ENCODE assay signal across 8 cellular contexts in genomic region chr2:176490061-176490861, GRCh38.
A peak's percentile ranks its signal among the peaks of the same experiment; 100 is the strongest.
DNase-seq lines count a peak whose midpoint lies in the region; ATAC-seq, FAIRE-seq and TF ChIP-seq lines count a peak whose summit lies in the region.

No MANE protein-coding gene starts in this region.

- no peak overlapping the region for H2AK5ac ChIP-seq in H1 (ENCODE audit: low read depth, low read length)

- no peak overlapping the region for H3K4ac ChIP-seq in H1 (replicated peaks; ENCODE audit: insufficient read length, low read depth, low read length)

- peak overlapping the region; percentile 13 for H4K5ac ChIP-seq in H1 (ENCODE audit: insufficient read length, low read depth, low read length)

- peak overlapping the region; percentile 82 for H4K91ac ChIP-seq in H1 (replicated peaks; ENCODE audit: insufficient read length, low read length)

- peak overlapping the region; percentile 75; the same call in 1 of the 2 replicates for H4K8ac ChIP-seq in H1 (ENCODE audit: extremely low read depth, insufficient read depth, low read length)

- peak overlapping the region; percentile 77; the same call in 1 of the 2 replicates for H2BK12ac ChIP-seq in H1 (ENCODE audit: low read depth, low read length)

- H3K9ac ChIP-seq in HUES6 (ENCODE audit: low read length): no peak overlapping the region
- H3K9ac ChIP-seq in H1 (replicated peaks in 1 of 4; ENCODE audit: extremely low read depth in 1 of 4, low read depth in 3 of 4, low read length in 3 of 4): peak overlapping the region in 2 of 4 experiments; percentile 15 to 47; a peak in 2 of 7 replicates

- DNase-seq in H1 (ENCODE audit: low read depth in 1 of 2, low spot score in 2 of 2) (peak; percentile 43 to 79), left kidney (ENCODE audit: low read depth, low spot score) (peak; percentile 89), NOMO-1 (lab: John Stamatoyannopoulos, UW; ENCODE audit: unreplicated experiment in 2 of 2) (no peak)

- H3K23me2 ChIP-seq in H1 (ENCODE audit: low read depth, low read length): no peaks in the 10 kb centered on the region; the same call in 1 of the 2 replicates

- H3K9me3 ChIP-seq in HUES6 (ENCODE audit: control insufficient read depth, insufficient read depth, low read depth, low read length) (no peaks in the 10 kb centered on the region), H1 (ENCODE audit: insufficient read depth in 2 of 2, low read depth in 1 of 2, low read length in 1 of 2) (no peaks in the 10 kb centered on the region)

- H4K20me1 ChIP-seq in H1 (replicated peaks in 1 of 2; ENCODE audit: control insufficient read depth in 1 of 2, insufficient read depth in 2 of 2, low read length in 2 of 2): no peaks in the 10 kb centered on the region

- H3K79me1 ChIP-seq in H1 (ENCODE audit: low read depth, low read length): no peaks in the 10 kb centered on the region

- no peak for FAIRE-seq in H1 (lab: Jason Lieb, UNC)

- H3K27ac ChIP-seq in HUES6 (ENCODE audit: low read depth, low read length) (no peak overlapping the region), H1 (ENCODE audit: low read depth, low read length) (no peak overlapping the region), temporal lobe (ENCODE audit: low read depth, low read length) (peak overlapping the region; percentile 44)

- CTCF ChIA-PET in H1 (lab: Charles Lee; ENCODE audit: partially characterized antibody): interaction anchor here (0.7 to 2.4 kb wide), 13 partner anchors 9 to 671 kb away, joined by 3 to 14 read pairs (median 3); no protein-coding TSS in a partner anchor

- no peak overlapping the region for H3K14ac ChIP-seq in H1 (ENCODE audit: insufficient read length)

- H3K4me3 ChIP-seq in HUES6 (ENCODE audit: low read depth, low read length): peak overlapping the region; percentile 10; the same call in 1 of the 2 replicates
- peak overlapping the region; percentile 10 to 51 (median 34); a peak in 7 of 8 replicates for H3K4me3 ChIP-seq in H1 (ENCODE audit: extremely low read depth in 1 of 4, insufficient read depth in 2 of 4, low read depth in 3 of 4, low read length in 4 of 4)

- no peak for ATAC-seq in GM19351 (IDR thresholded peaks at IDR 0.05; ENCODE audit: unreplicated experiment)
- ATAC-seq in GM19455 (IDR thresholded peaks at IDR 0.05; ENCODE audit: unreplicated experiment): no peak
- no peak for ATAC-seq in HG02870 (IDR thresholded peaks at IDR 0.05; ENCODE audit: unreplicated experiment)

- H3K23ac ChIP-seq in H1 (ENCODE audit: insufficient read length): no peak overlapping the region

- no peak overlapping the region; the same call in 1 of the 2 replicates for H2BK20ac ChIP-seq in H1 (ENCODE audit: low read length)

- peak overlapping the region; percentile 93 for H3K18ac ChIP-seq in H1 (ENCODE audit: extremely low read depth, low read length)

- H3K56ac ChIP-seq in H1 (replicated peaks; ENCODE audit: insufficient read length, low read depth, low read length): no peak overlapping the region

- POLR2A ChIA-PET in H1 (lab: Charles Lee; ENCODE audit: partially characterized antibody): interaction anchor here (1.0 to 1.5 kb wide), 3 partner anchors 9 to 152 kb away, joined by 3 to 6 read pairs (median 4); no protein-coding TSS in a partner anchor

- peak in 1 of 2 experiments; percentile 66; a peak in 2 of 3 replicates for TF ChIP-seq POLR2A in H1 (IDR thresholded peaks at IDR 0.05; ENCODE audit: control extremely low read depth in 1 of 2, low read depth in 2 of 2, low read length in 2 of 2)

- 10% methylated on average over 42 of the region's 47 CpGs; no CpG with 5 or more reads in 1 of the 2 experiments for WGBS in H1 (ENCODE audit: extremely low coverage in 1 of 2, insufficient coverage in 1 of 2, insufficient read length in 1 of 2, insufficient replicate concordance in 2 of 2, low coverage in 1 of 2, low lambda C conversion rate in 2 of 2, missing lambda C conversion rate in 1 of 2), 2 experiments

- 0 out of 2 replicates have a peak overlapping the region, but pooled peaks have one; percentile 26 for H2BK5ac ChIP-seq in H1 (ENCODE audit: low read depth, low read length)

- H3K4me1 ChIP-seq in HUES6 (ENCODE audit: control insufficient read depth, insufficient read depth, low read length) (peaks cover 8% of the 10 kb centered on the region; the same call in 1 of the 2 replicates), H1 (replicated peaks in 1 of 4; ENCODE audit: control insufficient read depth in 3 of 4, insufficient read depth in 4 of 4, low read length in 3 of 4) (peaks cover 0 to 19% (median 11%) of the 10 kb centered on the region in 4 experiments)

- no peak for TF ChIP-seq CTCF in H1 (IDR thresholded peaks at IDR 0.05; ENCODE audit: control extremely low read depth in 1 of 3, insufficient read depth in 1 of 3, low read depth in 1 of 3, low read length in 3 of 3)

- H3K27me3 ChIP-seq in HUES6 (ENCODE audit: control insufficient read depth, insufficient read depth, low read length) (peaks cover 31% of the 10 kb centered on the region), H1 (replicated peaks in 1 of 4; ENCODE audit: control insufficient read depth in 3 of 4, extremely low read depth in 1 of 4, insufficient read depth in 3 of 4, low read length in 3 of 4) (peaks cover 0 to 15% (median 7%) of the 10 kb centered on the region in 4 experiments; a peak in 5 of 7 replicates)

- H3K36me3 ChIP-seq in HUES6 (ENCODE audit: control insufficient read depth, insufficient read depth, low read length) (no peaks in the 10 kb centered on the region), H1 (ENCODE audit: control insufficient read depth in 2 of 4, insufficient read depth in 4 of 4, low read length in 3 of 4) (no peaks in the 10 kb centered on the region)

- peak overlapping the region; percentile 96 for H2AFZ ChIP-seq in H1 (ENCODE audit: low read length)

- TF ChIP-seq RAD21 in H1 (IDR thresholded peaks at IDR 0.05 in 1 of 2, conservative IDR thresholded peaks at IDR 0.05 in 1 of 2; ENCODE audit: low read depth in 2 of 2, low read length in 2 of 2): no peak; a peak in 1 of 4 replicates

- peak overlapping the region; percentile 60 to 66 for H3K4me2 ChIP-seq in H1 (ENCODE audit: insufficient read depth in 1 of 2, low read depth in 2 of 2, low read length in 2 of 2)

- H2BK120ac ChIP-seq in H1 (replicated peaks; ENCODE audit: low read depth, low read length): no peak overlapping the region

- no peaks in the 10 kb centered on the region for H3K79me2 ChIP-seq in H1 (ENCODE audit: control insufficient read depth in 1 of 2, insufficient read depth in 2 of 2, low read length in 2 of 2)

- no peak for TF ChIP-seq EP300 in H1 (IDR thresholded peaks at IDR 0.05; ENCODE audit: borderline replicate concordance in 1 of 2, low read depth in 2 of 2, low read length in 2 of 2)

- no peak overlapping the region for H2BK15ac ChIP-seq in H1 (ENCODE audit: low read length)

TF ChIP-seq in H1, 55 proteins besides CTCF, POLR2A, EP300 and RAD21:
- TF ChIP-seq RNF2 (IDR thresholded peaks at IDR 0.05; ENCODE audit: borderline replicate concordance, low read depth, low read length, missing control alignments, poor library complexity, severe bottlenecking) (no peak), EZH2 (IDR thresholded peaks at IDR 0.05; ENCODE audit: low read depth, low read length, severe bottlenecking) (peak; percentile 58), ASH2L (IDR thresholded peaks at IDR 0.05; ENCODE audit: low read length) (peak; percentile 79), KDM4A (IDR thresholded peaks at IDR 0.05; ENCODE audit: low read depth, low read length, severe bottlenecking) (peak; percentile 45), YY1 (IDR thresholded peaks at IDR 0.05; ENCODE audit: low read depth, low read length) (peak; percentile 74; the same call in 1 of the 2 replicates), RBBP5 (IDR thresholded peaks at IDR 0.05; ENCODE audit: borderline replicate concordance, low read depth, low read length) (peak; percentile 59; the same call in 1 of the 2 replicates), MAX (IDR thresholded peaks at IDR 0.05) (peak; percentile 92), KDM1A (IDR thresholded peaks at IDR 0.05; ENCODE audit: borderline replicate concordance, low read length) (no peak), SIX5 (IDR thresholded peaks at IDR 0.05; ENCODE audit: low read depth, low read length) (no peak), GABPA (IDR thresholded peaks at IDR 0.05; ENCODE audit: borderline replicate concordance, insufficient read depth, low read length) (0 out of 2 replicates have a peak, but pooled peaks have one; percentile 13), TBP (IDR thresholded peaks at IDR 0.05; ENCODE audit: low read depth, low read length) (peak; percentile 51; the same call in 1 of the 2 replicates), E2F6 (IDR thresholded peaks at IDR 0.05) (peak; percentile 97), CBX5 (IDR thresholded peaks at IDR 0.05; ENCODE audit: low read depth, low read length) (no peak), SUZ12 (IDR thresholded peaks at IDR 0.05; ENCODE audit: low read length) (peak; percentile 46; the same call in 1 of the 2 replicates)

Comparison
In these comparisons a context has a peak if more than half of its experiments do, and no peak if none do; other contexts are left out.
1. DNase-seq: peak in H1 (2 of 2) and left kidney (single experiment); none in NOMO-1 (0 of 2).